ENCODE assay signal across 1 cellular context in genomic region chr19:1065606-1066109, GRCh38.
A peak's percentile ranks its signal among the peaks of the same experiment; 100 is the strongest.
TF ChIP-seq lines count a peak whose summit lies in the region.

No MANE protein-coding gene starts in this region.

TF ChIP-seq in HepG2, 621 proteins besides CTCF, POLR2A, EP300 and RAD21 (continued from another document and continues in another):
- TF ChIP-seq, protein P1, sequence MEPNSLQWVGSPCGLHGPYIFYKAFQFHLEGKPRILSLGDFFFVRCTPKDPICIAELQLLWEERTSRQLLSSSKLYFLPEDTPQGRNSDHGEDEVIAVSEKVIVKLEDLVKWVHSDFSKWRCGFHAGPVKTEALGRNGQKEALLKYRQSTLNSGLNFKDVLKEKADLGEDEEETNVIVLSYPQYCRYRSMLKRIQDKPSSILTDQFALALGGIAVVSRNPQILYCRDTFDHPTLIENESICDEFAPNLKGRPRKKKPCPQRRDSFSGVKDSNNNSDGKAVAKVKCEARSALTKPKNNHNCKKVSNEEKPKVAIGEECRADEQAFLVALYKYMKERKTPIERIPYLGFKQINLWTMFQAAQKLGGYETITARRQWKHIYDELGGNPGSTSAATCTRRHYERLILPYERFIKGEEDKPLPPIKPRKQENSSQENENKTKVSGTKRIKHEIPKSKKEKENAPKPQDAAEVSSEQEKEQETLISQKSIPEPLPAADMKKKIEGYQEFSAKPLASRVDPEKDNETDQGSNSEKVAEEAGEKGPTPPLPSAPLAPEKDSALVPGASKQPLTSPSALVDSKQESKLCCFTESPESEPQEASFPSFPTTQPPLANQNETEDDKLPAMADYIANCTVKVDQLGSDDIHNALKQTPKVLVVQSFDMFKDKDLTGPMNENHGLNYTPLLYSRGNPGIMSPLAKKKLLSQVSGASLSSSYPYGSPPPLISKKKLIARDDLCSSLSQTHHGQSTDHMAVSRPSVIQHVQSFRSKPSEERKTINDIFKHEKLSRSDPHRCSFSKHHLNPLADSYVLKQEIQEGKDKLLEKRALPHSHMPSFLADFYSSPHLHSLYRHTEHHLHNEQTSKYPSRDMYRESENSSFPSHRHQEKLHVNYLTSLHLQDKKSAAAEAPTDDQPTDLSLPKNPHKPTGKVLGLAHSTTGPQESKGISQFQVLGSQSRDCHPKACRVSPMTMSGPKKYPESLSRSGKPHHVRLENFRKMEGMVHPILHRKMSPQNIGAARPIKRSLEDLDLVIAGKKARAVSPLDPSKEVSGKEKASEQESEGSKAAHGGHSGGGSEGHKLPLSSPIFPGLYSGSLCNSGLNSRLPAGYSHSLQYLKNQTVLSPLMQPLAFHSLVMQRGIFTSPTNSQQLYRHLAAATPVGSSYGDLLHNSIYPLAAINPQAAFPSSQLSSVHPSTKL (CRISPR knock-in tag; IDR thresholded peaks at IDR 0.05), result no peak
- no peak for TF ChIP-seq GABPA (IDR thresholded peaks at IDR 0.05; ENCODE audit: low read depth, low read length)
- TF ChIP-seq GABPA (CRISPR knock-in tag; IDR thresholded peaks at IDR 0.05; ENCODE audit: low read depth), result no peak
- no peak for TF ChIP-seq ZNF749 (CRISPR knock-in tag; IDR thresholded peaks at IDR 0.05; ENCODE audit: borderline replicate concordance)
- TF ChIP-seq FOXO1 (CRISPR knock-in tag; IDR thresholded peaks at IDR 0.05), result no peak
- TF ChIP-seq TERF1 (CRISPR knock-in tag; IDR thresholded peaks at IDR 0.05), result no peak
- peak; percentile 61; the same call in 1 of the 2 replicates for TF ChIP-seq JUN (CRISPR knock-in tag; IDR thresholded peaks at IDR 0.05)
- TF ChIP-seq ZNF251 (CRISPR knock-in tag; IDR thresholded peaks at IDR 0.05), result no peak
- TF ChIP-seq PATZ1 (CRISPR knock-in tag; IDR thresholded peaks at IDR 0.05), result no peak
- TF ChIP-seq, protein P2, sequence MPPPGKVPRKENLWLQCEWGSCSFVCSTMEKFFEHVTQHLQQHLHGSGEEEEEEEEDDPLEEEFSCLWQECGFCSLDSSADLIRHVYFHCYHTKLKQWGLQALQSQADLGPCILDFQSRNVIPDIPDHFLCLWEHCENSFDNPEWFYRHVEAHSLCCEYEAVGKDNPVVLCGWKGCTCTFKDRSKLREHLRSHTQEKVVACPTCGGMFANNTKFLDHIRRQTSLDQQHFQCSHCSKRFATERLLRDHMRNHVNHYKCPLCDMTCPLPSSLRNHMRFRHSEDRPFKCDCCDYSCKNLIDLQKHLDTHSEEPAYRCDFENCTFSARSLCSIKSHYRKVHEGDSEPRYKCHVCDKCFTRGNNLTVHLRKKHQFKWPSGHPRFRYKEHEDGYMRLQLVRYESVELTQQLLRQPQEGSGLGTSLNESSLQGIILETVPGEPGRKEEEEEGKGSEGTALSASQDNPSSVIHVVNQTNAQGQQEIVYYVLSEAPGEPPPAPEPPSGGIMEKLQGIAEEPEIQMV (CRISPR knock-in tag; IDR thresholded peaks at IDR 0.05; ENCODE audit: low read depth), result no peak
- no peak for TF ChIP-seq ZNF234 (CRISPR knock-in tag; conservative IDR thresholded peaks at IDR 0.05)
- TF ChIP-seq ZNF558 (CRISPR knock-in tag; IDR thresholded peaks at IDR 0.05; ENCODE audit: borderline replicate concordance), result no peak
- TF ChIP-seq BORCS8-MEF2B (CRISPR knock-in tag; IDR thresholded peaks at IDR 0.05), result peak; percentile 25; the same call in 1 of the 2 replicates
- no peak for TF ChIP-seq KDM5B (CRISPR knock-in tag; IDR thresholded peaks at IDR 0.05; ENCODE audit: borderline replicate concordance)
- TF ChIP-seq, protein P3, sequence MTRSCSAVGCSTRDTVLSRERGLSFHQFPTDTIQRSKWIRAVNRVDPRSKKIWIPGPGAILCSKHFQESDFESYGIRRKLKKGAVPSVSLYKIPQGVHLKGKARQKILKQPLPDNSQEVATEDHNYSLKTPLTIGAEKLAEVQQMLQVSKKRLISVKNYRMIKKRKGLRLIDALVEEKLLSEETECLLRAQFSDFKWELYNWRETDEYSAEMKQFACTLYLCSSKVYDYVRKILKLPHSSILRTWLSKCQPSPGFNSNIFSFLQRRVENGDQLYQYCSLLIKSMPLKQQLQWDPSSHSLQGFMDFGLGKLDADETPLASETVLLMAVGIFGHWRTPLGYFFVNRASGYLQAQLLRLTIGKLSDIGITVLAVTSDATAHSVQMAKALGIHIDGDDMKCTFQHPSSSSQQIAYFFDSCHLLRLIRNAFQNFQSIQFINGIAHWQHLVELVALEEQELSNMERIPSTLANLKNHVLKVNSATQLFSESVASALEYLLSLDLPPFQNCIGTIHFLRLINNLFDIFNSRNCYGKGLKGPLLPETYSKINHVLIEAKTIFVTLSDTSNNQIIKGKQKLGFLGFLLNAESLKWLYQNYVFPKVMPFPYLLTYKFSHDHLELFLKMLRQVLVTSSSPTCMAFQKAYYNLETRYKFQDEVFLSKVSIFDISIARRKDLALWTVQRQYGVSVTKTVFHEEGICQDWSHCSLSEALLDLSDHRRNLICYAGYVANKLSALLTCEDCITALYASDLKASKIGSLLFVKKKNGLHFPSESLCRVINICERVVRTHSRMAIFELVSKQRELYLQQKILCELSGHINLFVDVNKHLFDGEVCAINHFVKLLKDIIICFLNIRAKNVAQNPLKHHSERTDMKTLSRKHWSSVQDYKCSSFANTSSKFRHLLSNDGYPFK (CRISPR knock-in tag; IDR thresholded peaks at IDR 0.05; ENCODE audit: borderline replicate concordance), result no peak
- TF ChIP-seq ZNF775 (CRISPR knock-in tag; IDR thresholded peaks at IDR 0.05; ENCODE audit: borderline replicate concordance), result no peak; the same call in 1 of the 2 replicates
- TF ChIP-seq ZNF121 (CRISPR knock-in tag; IDR thresholded peaks at IDR 0.05), result no peak
- TF ChIP-seq ZFX (CRISPR knock-in tag; IDR thresholded peaks at IDR 0.05; ENCODE audit: low read depth), result no peak; the same call in none of the 2 replicates
- TF ChIP-seq ZFP36L2 (CRISPR knock-in tag; IDR thresholded peaks at IDR 0.05), result no peak
- no peak for TF ChIP-seq FOXP4 (CRISPR knock-in tag; IDR thresholded peaks at IDR 0.05)
- TF ChIP-seq ZNF883 (CRISPR knock-in tag; IDR thresholded peaks at IDR 0.05; ENCODE audit: not compliant biosample characterization), result no peak
- TF ChIP-seq ZNF878 (CRISPR knock-in tag; IDR thresholded peaks at IDR 0.05), result no peak
- TF ChIP-seq ZNF574 (CRISPR knock-in tag; IDR thresholded peaks at IDR 0.05), result no peak
- no peak for TF ChIP-seq ZBTB8A (CRISPR knock-in tag; IDR thresholded peaks at IDR 0.05; ENCODE audit: borderline replicate concordance, low read depth)
- no peak for TF ChIP-seq ZFP90 (CRISPR knock-in tag; IDR thresholded peaks at IDR 0.05; ENCODE audit: borderline replicate concordance)
- TF ChIP-seq, protein P4, sequence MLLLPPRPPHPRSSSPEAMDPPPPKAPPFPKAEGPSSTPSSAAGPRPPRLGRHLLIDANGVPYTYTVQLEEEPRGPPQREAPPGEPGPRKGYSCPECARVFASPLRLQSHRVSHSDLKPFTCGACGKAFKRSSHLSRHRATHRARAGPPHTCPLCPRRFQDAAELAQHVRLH (CRISPR knock-in tag; IDR thresholded peaks at IDR 0.05; ENCODE audit: borderline replicate concordance, low read depth), result no peak
- TF ChIP-seq, protein P5, sequence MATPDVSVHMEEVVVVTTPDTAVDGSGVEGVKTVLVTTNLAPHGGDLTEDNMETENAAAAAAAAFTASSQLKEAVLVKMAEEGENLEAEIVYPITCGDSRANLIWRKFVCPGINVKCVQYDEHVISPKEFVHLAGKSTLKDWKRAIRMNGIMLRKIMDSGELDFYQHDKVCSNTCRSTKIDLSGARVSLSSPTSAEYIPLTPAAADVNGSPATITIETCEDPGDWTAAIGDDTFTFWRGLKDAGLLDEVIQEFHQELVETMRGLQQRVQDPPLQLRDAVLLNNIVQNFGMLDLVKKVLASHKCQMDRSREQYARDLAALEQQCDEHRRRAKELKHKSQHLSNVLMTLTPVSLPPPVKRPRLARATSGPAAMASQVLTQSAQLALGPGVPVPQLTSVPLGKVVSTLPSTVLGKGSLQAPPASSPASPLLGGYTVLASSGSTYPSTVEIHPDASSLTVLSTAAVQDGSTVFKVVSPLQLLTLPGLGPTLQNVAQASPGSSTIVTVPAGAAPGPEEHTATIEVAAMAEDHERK (CRISPR knock-in tag; IDR thresholded peaks at IDR 0.05; ENCODE audit: low read depth), result no peak
- TF ChIP-seq, protein P6, sequence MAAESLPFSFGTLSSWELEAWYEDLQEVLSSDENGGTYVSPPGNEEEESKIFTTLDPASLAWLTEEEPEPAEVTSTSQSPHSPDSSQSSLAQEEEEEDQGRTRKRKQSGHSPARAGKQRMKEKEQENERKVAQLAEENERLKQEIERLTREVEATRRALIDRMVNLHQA (CRISPR knock-in tag; IDR thresholded peaks at IDR 0.05), result no peak
- TF ChIP-seq, protein P7, sequence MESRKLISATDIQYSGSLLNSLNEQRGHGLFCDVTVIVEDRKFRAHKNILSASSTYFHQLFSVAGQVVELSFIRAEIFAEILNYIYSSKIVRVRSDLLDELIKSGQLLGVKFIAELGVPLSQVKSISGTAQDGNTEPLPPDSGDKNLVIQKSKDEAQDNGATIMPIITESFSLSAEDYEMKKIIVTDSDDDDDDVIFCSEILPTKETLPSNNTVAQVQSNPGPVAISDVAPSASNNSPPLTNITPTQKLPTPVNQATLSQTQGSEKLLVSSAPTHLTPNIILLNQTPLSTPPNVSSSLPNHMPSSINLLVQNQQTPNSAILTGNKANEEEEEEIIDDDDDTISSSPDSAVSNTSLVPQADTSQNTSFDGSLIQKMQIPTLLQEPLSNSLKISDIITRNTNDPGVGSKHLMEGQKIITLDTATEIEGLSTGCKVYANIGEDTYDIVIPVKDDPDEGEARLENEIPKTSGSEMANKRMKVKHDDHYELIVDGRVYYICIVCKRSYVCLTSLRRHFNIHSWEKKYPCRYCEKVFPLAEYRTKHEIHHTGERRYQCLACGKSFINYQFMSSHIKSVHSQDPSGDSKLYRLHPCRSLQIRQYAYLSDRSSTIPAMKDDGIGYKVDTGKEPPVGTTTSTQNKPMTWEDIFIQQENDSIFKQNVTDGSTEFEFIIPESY (CRISPR knock-in tag; IDR thresholded peaks at IDR 0.05), result no peak
- peak; percentile 49; the same call in 1 of the 2 replicates for TF ChIP-seq MTERF4 (CRISPR knock-in tag; IDR thresholded peaks at IDR 0.05)
- TF ChIP-seq DNMT3B (CRISPR knock-in tag; conservative IDR thresholded peaks at IDR 0.05), result no peak
- no peak for TF ChIP-seq NFIB (CRISPR knock-in tag; IDR thresholded peaks at IDR 0.05; ENCODE audit: borderline replicate concordance)
- TF ChIP-seq CENPX (CRISPR knock-in tag; IDR thresholded peaks at IDR 0.05), result no peak
